1 cellular context compared by ENCODE assay signal in the genomic region with DNA sequence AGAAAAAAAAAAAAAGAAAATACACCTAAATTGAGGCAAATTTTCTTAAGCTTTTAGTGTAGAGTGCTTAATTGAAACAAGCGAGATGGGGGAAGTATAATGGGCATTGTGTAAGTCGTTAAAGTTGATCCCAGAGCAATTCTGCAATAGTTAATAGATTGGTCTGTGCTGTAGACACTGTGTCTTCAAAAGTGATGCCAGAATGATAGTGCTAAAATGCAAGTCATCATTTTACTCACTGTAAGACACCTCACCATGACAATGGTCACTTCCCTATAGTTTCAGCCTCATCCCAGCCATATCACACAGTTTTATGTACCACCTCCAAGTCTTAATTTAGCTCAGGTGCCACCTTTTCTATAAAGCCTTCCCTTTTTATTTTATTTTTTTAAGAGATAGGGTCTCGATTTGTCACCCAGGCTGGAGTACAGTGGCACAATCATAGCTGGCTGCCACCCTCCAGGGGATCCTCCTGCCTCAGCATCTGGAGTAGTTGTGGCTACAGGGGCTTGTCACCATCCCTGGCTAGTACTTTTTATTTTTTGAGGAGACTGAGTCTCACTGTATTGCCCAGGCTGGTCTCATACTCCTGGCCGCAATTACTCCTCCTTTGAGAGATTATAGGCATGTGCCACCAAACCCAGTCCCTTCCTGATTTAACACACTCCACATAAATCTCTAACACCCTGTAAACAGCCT.
TF ChIP-seq lines count a peak whose summit lies in the region.

No MANE protein-coding gene starts in this region.

TF ChIP-seq in GM23338, 12 proteins besides CTCF, POLR2A, EP300 and RAD21 (continued from another document):
- TF ChIP-seq, protein P1, sequence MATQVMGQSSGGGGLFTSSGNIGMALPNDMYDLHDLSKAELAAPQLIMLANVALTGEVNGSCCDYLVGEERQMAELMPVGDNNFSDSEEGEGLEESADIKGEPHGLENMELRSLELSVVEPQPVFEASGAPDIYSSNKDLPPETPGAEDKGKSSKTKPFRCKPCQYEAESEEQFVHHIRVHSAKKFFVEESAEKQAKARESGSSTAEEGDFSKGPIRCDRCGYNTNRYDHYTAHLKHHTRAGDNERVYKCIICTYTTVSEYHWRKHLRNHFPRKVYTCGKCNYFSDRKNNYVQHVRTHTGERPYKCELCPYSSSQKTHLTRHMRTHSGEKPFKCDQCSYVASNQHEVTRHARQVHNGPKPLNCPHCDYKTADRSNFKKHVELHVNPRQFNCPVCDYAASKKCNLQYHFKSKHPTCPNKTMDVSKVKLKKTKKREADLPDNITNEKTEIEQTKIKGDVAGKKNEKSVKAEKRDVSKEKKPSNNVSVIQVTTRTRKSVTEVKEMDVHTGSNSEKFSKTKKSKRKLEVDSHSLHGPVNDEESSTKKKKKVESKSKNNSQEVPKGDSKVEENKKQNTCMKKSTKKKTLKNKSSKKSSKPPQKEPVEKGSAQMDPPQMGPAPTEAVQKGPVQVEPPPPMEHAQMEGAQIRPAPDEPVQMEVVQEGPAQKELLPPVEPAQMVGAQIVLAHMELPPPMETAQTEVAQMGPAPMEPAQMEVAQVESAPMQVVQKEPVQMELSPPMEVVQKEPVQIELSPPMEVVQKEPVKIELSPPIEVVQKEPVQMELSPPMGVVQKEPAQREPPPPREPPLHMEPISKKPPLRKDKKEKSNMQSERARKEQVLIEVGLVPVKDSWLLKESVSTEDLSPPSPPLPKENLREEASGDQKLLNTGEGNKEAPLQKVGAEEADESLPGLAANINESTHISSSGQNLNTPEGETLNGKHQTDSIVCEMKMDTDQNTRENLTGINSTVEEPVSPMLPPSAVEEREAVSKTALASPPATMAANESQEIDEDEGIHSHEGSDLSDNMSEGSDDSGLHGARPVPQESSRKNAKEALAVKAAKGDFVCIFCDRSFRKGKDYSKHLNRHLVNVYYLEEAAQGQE (IDR thresholded peaks at IDR 0.05; ENCODE audit: unreplicated experiment) = no peak
- TF ChIP-seq EZH2 (IDR thresholded peaks at IDR 0.05; ENCODE audit: low read depth, unreplicated experiment) = no peak
- TF ChIP-seq ETS1 (IDR thresholded peaks at IDR 0.05) = no peak
